ENCODE assay signal across 1 cellular context in genomic region chr12:124514996-124515932, GRCh38.
TF ChIP-seq lines count a peak whose summit lies in the region.

No MANE protein-coding gene starts in this region.

TF ChIP-seq in H1, 55 proteins besides CTCF, POLR2A, EP300 and RAD21:
- TF ChIP-seq CBX8 (IDR thresholded peaks at IDR 0.05; ENCODE audit: borderline replicate concordance, low read depth, low read length) (no peak), JUN (IDR thresholded peaks at IDR 0.05; ENCODE audit: low read depth, low read length) (no peak), CHD2 (IDR thresholded peaks at IDR 0.05; ENCODE audit: low read length) (no peak), ZNF274 (IDR thresholded peaks at IDR 0.05; ENCODE audit: borderline replicate concordance, extremely low read depth, low read length) (no peak), FOSL1 (IDR thresholded peaks at IDR 0.05; ENCODE audit: insufficient read depth, low read depth, low read length) (no peak)
